Comparison of ENCODE assay signal across 10 cellular contexts in the genomic region with DNA sequence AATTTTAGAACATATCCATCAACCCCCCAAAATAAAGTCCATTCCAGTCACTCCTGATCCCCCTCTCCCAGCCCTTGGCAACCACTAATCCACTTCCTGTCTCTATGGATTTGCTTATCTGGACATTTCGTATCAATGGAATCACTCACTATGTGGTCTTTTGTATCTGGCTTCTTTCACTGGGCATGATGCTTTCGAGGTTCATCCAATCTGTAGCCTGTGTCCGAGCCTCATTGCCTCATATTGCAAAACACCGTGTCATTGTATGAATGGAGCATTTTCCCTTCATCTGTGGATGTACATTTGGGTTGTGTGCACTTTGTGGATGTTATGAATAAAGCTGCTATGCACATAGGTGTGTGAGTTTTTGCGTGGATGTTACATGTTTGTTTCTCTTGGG. TPM values are rescaled to one million over a fixed set of nuclear protein-coding genes. Genes with fewer than 3 reads are reported as not detected.
DNase-seq lines count a peak whose midpoint lies in the region; ATAC-seq and TF ChIP-seq lines count a peak whose summit lies in the region.
"Had no signal": no experiment of that assay in that cellular context is flagged by ENCODE, and none has a peak within 500 bp of the region (broad histone marks: within the 10 kb centered on the region; RNA-seq: fewer than 3 reads in every experiment).

No MANE protein-coding gene starts in this region.

- H3F3A ChIP-seq in DOHH2 (ENCODE audit: control insufficient read depth, insufficient read depth) (no peaks in the 10 kb centered on the region; the same call in 1 of the 2 replicates), Loucy (ENCODE audit: low read depth) (no peaks in the 10 kb centered on the region)

- H3K9ac ChIP-seq in Loucy (ENCODE audit: low read depth, low read length, poor library complexity, severe bottlenecking), result peak overlapping the region; percentile 87

- H3K4me3 Mint-ChIP-seq in activated naive CD8-positive, alpha-beta T cell treated with anti-CD3 and anti-CD28 coated beads, Interleukin-2, amount 10 ng/mL, durations not matched to agents 7 days and 5 days, result peak overlapping the region; percentile 85
- H3K4me3 Mint-ChIP-seq in natural killer cell, result no peak overlapping the region

- peaks cover 29% of the 10 kb centered on the region for H3K4me1 Mint-ChIP-seq in activated naive CD8-positive, alpha-beta T cell treated with anti-CD3 and anti-CD28 coated beads, Interleukin-2, amount 10 ng/mL, durations not matched to agents 7 days and 5 days
- H3K4me1 Mint-ChIP-seq in natural killer cell, result peaks cover 48 to 49% of the 10 kb centered on the region in 2 donors

- H3K9me3 ChIP-seq in DOHH2 (ENCODE audit: control insufficient read depth, insufficient read depth, low read length) (no peaks in the 10 kb centered on the region), Loucy (ENCODE audit: insufficient read depth, low read depth, low read length) (no peaks in the 10 kb centered on the region)

- H3K9me2 ChIP-seq in DOHH2 (replicated peaks; ENCODE audit: control insufficient read depth, low read length) (no peaks in the 10 kb centered on the region), Loucy (replicated peaks; ENCODE audit: low read depth, low read length) (no peaks in the 10 kb centered on the region)

- POLR2A ChIA-PET in activated naive CD8-positive, alpha-beta T cell treated with anti-CD3 and anti-CD28 coated beads, Interleukin-2, amount 10 ng/mL, durations not matched to agents 7 days and 5 days (lab: Charles Lee), result interaction anchor here (0.7 kb wide), 1 partner anchor 32 kb away, joined by 4 read pairs; no protein-coding TSS in a partner anchor

- intact Hi-C loops in natural killer cell (cut with micrococcal nuclease), result no loop called here

- no peak for DNase-seq in activated naive CD8-positive, alpha-beta T cell treated with anti-CD3 and anti-CD28 coated beads, Interleukin-2, amount 10 ng/mL, durations not matched to agents 7 days and 5 days
- DNase-seq in natural killer cell (no peak), NCI-H2107 treated with DMSO at 0.1 percent for 48 hours (lab: John Stamatoyannopoulos, UW; ENCODE audit: unreplicated experiment) (no peak), NCI-H748 treated with DMSO at 0.1 percent for 48 hours (lab: John Stamatoyannopoulos, UW) (no peak)
- DNase-seq: NCI-H2227 treated with DMSO at 0.1 percent for 48 hours, retina had no signal

- ATAC-seq in activated naive CD8-positive, alpha-beta T cell treated with anti-CD3 and anti-CD28 coated beads, Interleukin-2, amount 10 ng/mL, durations not matched to agents 7 days and 5 days (ENCODE audit: low read depth), result no peak
- ATAC-seq in natural killer cell (no peak), HG03045 (IDR thresholded peaks at IDR 0.05; ENCODE audit: unreplicated experiment) (no peak)

- peaks cover 11% of the 10 kb centered on the region for H3K36me3 Mint-ChIP-seq in activated naive CD8-positive, alpha-beta T cell treated with anti-CD3 and anti-CD28 coated beads, Interleukin-2, amount 10 ng/mL, durations not matched to agents 7 days and 5 days
- no peaks in the 10 kb centered on the region for H3K36me3 Mint-ChIP-seq in natural killer cell

- H3K27ac ChIP-seq in DOHH2 (ENCODE audit: low read depth, low read length), result no peak overlapping the region

- H4K20me1 ChIP-seq in DOHH2 (ENCODE audit: control insufficient read depth, insufficient read depth, low read depth, low read length) (peaks cover 10% of the 10 kb centered on the region; the same call in 1 of the 2 replicates), Loucy (ENCODE audit: insufficient read depth, low read length, poor library complexity, severe bottlenecking) (peaks cover 31% of the 10 kb centered on the region)

- H3K36me3 ChIP-seq in DOHH2 (ENCODE audit: control insufficient read depth, low read length) (peaks cover 22% of the 10 kb centered on the region), Loucy (ENCODE audit: insufficient read depth, low read length) (no peaks in the 10 kb centered on the region)

- H3K79me2 ChIP-seq in DOHH2 (ENCODE audit: control insufficient read depth, low read length) (peaks cover 43% of the 10 kb centered on the region), Loucy (ENCODE audit: insufficient read depth, low read length) (peaks cover 43% of the 10 kb centered on the region)

- H3K27me3 ChIP-seq in DOHH2 (ENCODE audit: control insufficient read depth, low read length) (no peaks in the 10 kb centered on the region), Loucy (ENCODE audit: insufficient read depth, low read length, poor library complexity, severe bottlenecking) (no peaks in the 10 kb centered on the region)

- H3K4me3 ChIP-seq in DOHH2 (ENCODE audit: low read length), result peak overlapping the region; percentile 74
- no peak overlapping the region for H3K4me3 ChIP-seq in Loucy (ENCODE audit: low read length, poor library complexity, severe bottlenecking)

- H3K4me2 ChIP-seq in DOHH2 (ENCODE audit: low read length) (peak overlapping the region; percentile 68), Loucy (ENCODE audit: low read depth, low read length, poor library complexity, severe bottlenecking) (peak overlapping the region; percentile 84)

- H3K4me1 ChIP-seq in DOHH2 (ENCODE audit: control insufficient read depth, low read length), result peaks cover 27% of the 10 kb centered on the region
- H3K4me1 ChIP-seq in Loucy (ENCODE audit: insufficient read depth, low read length, poor library complexity, severe bottlenecking), result peaks cover 39% of the 10 kb centered on the region

- H3K9me3 Mint-ChIP-seq in activated naive CD8-positive, alpha-beta T cell treated with anti-CD3 and anti-CD28 coated beads, Interleukin-2, amount 10 ng/mL, durations not matched to agents 7 days and 5 days, result no peaks in the 10 kb centered on the region
- H3K9me3 Mint-ChIP-seq in natural killer cell, result no peaks in the 10 kb centered on the region

- H2AFZ ChIP-seq in Loucy (ENCODE audit: low read length), result no peak overlapping the region

- TF ChIP-seq CTCF in DOHH2 (IDR thresholded peaks at IDR 0.05; ENCODE audit: low read depth, low read length, poor library complexity, severe bottlenecking) (no peak), Loucy (conservative IDR thresholded peaks at IDR 0.05; ENCODE audit: low read length) (no peak), natural killer cell (IDR thresholded peaks at IDR 0.05) (no peak)

- H3K27ac Mint-ChIP-seq in activated naive CD8-positive, alpha-beta T cell treated with anti-CD3 and anti-CD28 coated beads, Interleukin-2, amount 10 ng/mL, durations not matched to agents 7 days and 5 days, result peak overlapping the region; percentile 47
- H3K27ac Mint-ChIP-seq in natural killer cell, result peak overlapping the region; percentile 97 to 98

- H3K27me3 Mint-ChIP-seq in activated naive CD8-positive, alpha-beta T cell treated with anti-CD3 and anti-CD28 coated beads, Interleukin-2, amount 10 ng/mL, durations not matched to agents 7 days and 5 days, result no peaks in the 10 kb centered on the region
- H3K27me3 Mint-ChIP-seq in natural killer cell (ENCODE audit: low read depth in 2 of 2), result no peaks in the 10 kb centered on the region

RNA-seq across cellular contexts. Expression of a gene that starts 1.4 kb away (rescaled TPM):
- 10 to 100 TPM; 82.9 to 83.6 TPM for total RNA-seq in activated naive CD8-positive, alpha-beta T cell treated with anti-CD3 and anti-CD28 coated beads, Interleukin-2, amount 10 ng/mL, durations not matched to agents 7 days and 5 days
- total RNA-seq in natural killer cell, result 10 to 100 TPM; 89.1 to 98.3 (median 91.4) TPM

RNA-seq across cellular contexts. Expression of a gene that starts 4.2 kb away (rescaled TPM):
- 10 to 100 TPM in 1 of 2 experiments, 1 to 10 TPM in 1; 9.9 to 12.1 TPM for total RNA-seq in activated naive CD8-positive, alpha-beta T cell treated with anti-CD3 and anti-CD28 coated beads, Interleukin-2, amount 10 ng/mL, durations not matched to agents 7 days and 5 days
- total RNA-seq in natural killer cell, result 1 to 10 TPM; 4.5 to 5.9 (median 4.6) TPM

RNA-seq across cellular contexts. Expression of a gene that starts 21.5 kb away (rescaled TPM):
- total RNA-seq in activated naive CD8-positive, alpha-beta T cell treated with anti-CD3 and anti-CD28 coated beads, Interleukin-2, amount 10 ng/mL, durations not matched to agents 7 days and 5 days, result not detected
- not detected for total RNA-seq in natural killer cell

RNA-seq across cellular contexts. Expression of a gene that starts 24.4 kb away (rescaled TPM):
- total RNA-seq in activated naive CD8-positive, alpha-beta T cell treated with anti-CD3 and anti-CD28 coated beads, Interleukin-2, amount 10 ng/mL, durations not matched to agents 7 days and 5 days, result 1 to 10 TPM; 5.2 to 6.0 TPM
- total RNA-seq in natural killer cell, result under 1 TPM in 2 of 3 donors, not detected in 1; 0.33 to 0.42 TPM

RNA-seq across cellular contexts. Expression of a gene that starts 34.3 kb away (rescaled TPM):
- 10 to 100 TPM; 11.4 to 13.9 TPM for total RNA-seq in activated naive CD8-positive, alpha-beta T cell treated with anti-CD3 and anti-CD28 coated beads, Interleukin-2, amount 10 ng/mL, durations not matched to agents 7 days and 5 days
- 10 to 100 TPM in 1 of 3 donors, 1 to 10 TPM in 2; 5.9 to 11.6 (median 6.4) TPM for total RNA-seq in natural killer cell
- total RNA-seq: HT-29 had no signal
